In the genomic region with DNA sequence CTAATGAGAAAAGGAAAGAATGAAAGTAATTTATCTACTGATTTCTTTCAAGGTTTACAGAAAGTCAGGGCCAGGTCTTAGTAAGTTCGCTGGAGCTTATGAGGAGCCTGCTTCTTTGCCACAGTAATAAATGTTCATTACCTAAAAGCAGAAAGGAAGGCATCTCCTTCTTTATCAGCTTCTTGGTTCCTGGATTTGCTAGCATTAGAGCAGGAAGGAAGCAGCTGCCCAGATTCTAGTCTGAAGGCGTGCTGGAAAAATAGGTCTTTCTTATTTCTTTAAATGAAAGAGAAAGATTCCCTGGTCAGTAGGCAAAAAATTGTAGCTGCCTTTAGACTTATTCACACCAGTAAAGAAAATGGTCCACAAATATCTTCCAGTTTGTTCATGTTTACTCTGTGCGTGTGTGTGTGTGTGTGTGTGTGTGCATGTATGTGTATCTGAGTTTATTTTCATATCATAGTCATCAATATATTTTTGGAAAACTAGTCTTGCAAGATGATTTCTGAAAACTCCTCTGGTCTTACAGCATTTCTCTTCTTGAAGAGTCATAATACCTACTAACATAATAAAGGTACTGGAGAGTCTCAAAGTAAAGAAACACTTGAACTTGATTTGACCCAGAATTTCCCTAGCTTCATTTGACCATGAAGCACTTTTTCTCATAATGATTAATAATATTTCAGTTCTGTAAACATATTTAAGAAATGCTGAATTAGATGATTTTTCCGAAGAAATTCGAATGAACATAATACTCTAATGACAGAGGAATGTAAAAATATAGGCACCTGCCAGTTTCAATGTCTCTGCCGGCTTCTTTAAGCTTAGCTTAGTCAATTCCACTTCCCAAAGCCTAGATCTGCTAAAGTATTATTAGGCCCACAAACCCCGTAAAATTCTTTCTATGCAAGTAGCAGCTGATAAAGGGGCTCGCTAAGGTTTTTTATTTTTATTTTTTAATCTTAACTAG, we compare ENCODE assay signal across 9 cellular contexts.
DNase-seq lines count a peak whose midpoint lies in the region; ATAC-seq and TF ChIP-seq lines count a peak whose summit lies in the region.
"Had no signal": no experiment of that assay in that cellular context is flagged by ENCODE, and none has a peak within 500 bp of the region (broad histone marks: within the 10 kb centered on the region; RNA-seq: fewer than 3 reads in every experiment).

No MANE protein-coding gene starts in this region.

- H3K36me3 ChIP-seq in effector memory CD4-positive, alpha-beta T cell (ENCODE audit: control insufficient read depth, insufficient read depth, low read length): no peaks in the 10 kb centered on the region

- ATAC-seq in GM19023 (IDR thresholded peaks at IDR 0.05; ENCODE audit: unreplicated experiment): peak; percentile 39
- peak; percentile 60 for ATAC-seq in HG03175 (IDR thresholded peaks at IDR 0.05; ENCODE audit: unreplicated experiment)
- peak; percentile 83 to 87 for ATAC-seq in stimulated activated naive B cell treated with anti-CD40 and anti-IgM and Interleukin-4, amounts not matched to agents 10 μg/mL and 1 μg/mL and 100 μg/mL, for 72 hours (replicated peaks)

- TF ChIP-seq CTCF in RWPE1 (conservative IDR thresholded peaks at IDR 0.05; ENCODE audit: low read depth): no peak

- H3K27me3 Mint-ChIP-seq in stimulated activated naive B cell treated with anti-CD40 and anti-IgM and Interleukin-4, amounts not matched to agents 10 μg/mL and 1 μg/mL and 100 μg/mL, for 72 hours: no peaks in the 10 kb centered on the region
- H3K27me3 Mint-ChIP-seq: dendritic cell treated with granulocyte-macrophage colony-stimulating factor and Interleukin-4, amounts not matched to agents 40 ng/mL and 50 ng/mL, for 4 days had no signal

- H3K9me3 ChIP-seq in effector memory CD4-positive, alpha-beta T cell (ENCODE audit: control insufficient read depth, low read length): no peaks in the 10 kb centered on the region

- peaks cover 9 to 14% of the 10 kb centered on the region in 2 donors for H3K4me1 Mint-ChIP-seq in stimulated activated naive B cell treated with anti-CD40 and anti-IgM and Interleukin-4, amounts not matched to agents 10 μg/mL and 1 μg/mL and 100 μg/mL, for 72 hours

- CTCF ChIA-PET in RWPE1 (lab: Yijun Ruan, JAX): interaction anchor here (0.6 to 1.4 kb wide), 2 partner anchors 14 to 345 kb away, joined by 3 to 5 read pairs; no protein-coding TSS in a partner anchor

- peak overlapping the region; percentile 10 for H3K4me3 ChIP-seq in effector memory CD4-positive, alpha-beta T cell (ENCODE audit: insufficient read depth, low read depth, low read length, poor library complexity, severe bottlenecking)

- no peaks in the 10 kb centered on the region for H3K9me3 Mint-ChIP-seq in stimulated activated naive B cell treated with anti-CD40 and anti-IgM and Interleukin-4, amounts not matched to agents 10 μg/mL and 1 μg/mL and 100 μg/mL, for 72 hours
- H3K9me3 Mint-ChIP-seq: dendritic cell treated with granulocyte-macrophage colony-stimulating factor and Interleukin-4, amounts not matched to agents 40 ng/mL and 50 ng/mL, for 4 days had no signal

- H3K36me3 Mint-ChIP-seq in stimulated activated naive B cell treated with anti-CD40 and anti-IgM and Interleukin-4, amounts not matched to agents 10 μg/mL and 1 μg/mL and 100 μg/mL, for 72 hours: no peaks in the 10 kb centered on the region

- no peak overlapping the region for H3K27ac ChIP-seq in effector memory CD4-positive, alpha-beta T cell (ENCODE audit: insufficient read depth, low read length, poor library complexity, severe bottlenecking)
- H3K27ac ChIP-seq in RWPE1: no peak overlapping the region

- POLR2A ChIA-PET in RWPE1 (lab: Yijun Ruan, JAX; ENCODE audit: low non-redundant PET): no interaction called here

- peak overlapping the region in 1 of 2 donors; percentile 72 for H3K4me3 Mint-ChIP-seq in stimulated activated naive B cell treated with anti-CD40 and anti-IgM and Interleukin-4, amounts not matched to agents 10 μg/mL and 1 μg/mL and 100 μg/mL, for 72 hours
- H3K4me3 Mint-ChIP-seq: dendritic cell treated with granulocyte-macrophage colony-stimulating factor and Interleukin-4, amounts not matched to agents 40 ng/mL and 50 ng/mL, for 4 days had no signal

- H3K4me1 ChIP-seq in effector memory CD4-positive, alpha-beta T cell (ENCODE audit: control insufficient read depth, insufficient read depth, low read length, poor library complexity, severe bottlenecking): peaks cover 5% of the 10 kb centered on the region

- no peaks in the 10 kb centered on the region for H3K27me3 ChIP-seq in effector memory CD4-positive, alpha-beta T cell (replicated peaks; ENCODE audit: control insufficient read depth, insufficient read depth, low read length, poor library complexity, severe bottlenecking)

- H3K27ac Mint-ChIP-seq in stimulated activated naive B cell treated with anti-CD40 and anti-IgM and Interleukin-4, amounts not matched to agents 10 μg/mL and 1 μg/mL and 100 μg/mL, for 72 hours: no peak overlapping the region
- H3K27ac Mint-ChIP-seq: dendritic cell treated with granulocyte-macrophage colony-stimulating factor and Interleukin-4, amounts not matched to agents 40 ng/mL and 50 ng/mL, for 4 days had no signal

- DNase-seq in effector memory CD4-positive, alpha-beta T cell: no peak
- DNase-seq in stimulated activated naive B cell treated with anti-CD40 and anti-IgM and Interleukin-4, amounts not matched to agents 10 μg/mL and 1 μg/mL and 100 μg/mL, for 72 hours: no peak
- DNase-seq in NCI-H1092 treated with DMSO at 0.1 percent for 48 hours (lab: John Stamatoyannopoulos, UW): no peak
- no peak for DNase-seq in DMS153 treated with DMSO at 0.1 percent for 48 hours (lab: John Stamatoyannopoulos, UW; ENCODE audit: unreplicated experiment)
- no peak for DNase-seq in RWPE1 (ENCODE audit: low spot score)
- no peak for DNase-seq in NCI-H2029 treated with DMSO at 0.1 percent for 48 hours (lab: John Stamatoyannopoulos, UW)
